ENCODE assay signal across 18 cellular contexts in genomic region chr5:173299820-173300219, GRCh38. TPM values are rescaled to one million over a fixed set of nuclear protein-coding genes. Genes with fewer than 3 reads are reported as not detected.
"Had no signal": no experiment of that assay in that cellular context is flagged by ENCODE, and none has a peak within 500 bp of the region (broad histone marks: within the 10 kb centered on the region; RNA-seq: fewer than 3 reads in every experiment).

No MANE protein-coding gene starts in this region.

- H3K9me3 ChIP-seq: SK-N-SH had no signal

- DNase-seq: NCI-H1092, NCI-H1105 treated with DMSO at 0.1 percent for 48 hours, NCI-H1417 treated with DMSO at 0.1 percent for 48 hours, NCI-H146, NCI-H1694 treated with DMSO at 0.1 percent for 48 hours, NCI-H1930, NCI-H2081, NCI-H2107, NCI-H2227 treated with DMSO at 0.1 percent for 48 hours, NCI-H524, NCI-H774, Right ventricle myocardium superior, RPMI8226, SIG-M5, SK-N-SH had no signal

- H3K27ac Mint-ChIP-seq: IgD-negative memory B cell had no signal

- H3K9ac ChIP-seq: SK-N-SH had no signal

- H3K4me3 ChIP-seq: K562 had no signal

- H3K36me3 Mint-ChIP-seq: IgD-negative memory B cell had no signal

- H3K4me3 Mint-ChIP-seq: IgD-negative memory B cell had no signal

- H3K4me2 ChIP-seq: SK-N-SH had no signal

RNA-seq across cellular contexts. Expression of gene STC2, which starts 28.4 kb away (rescaled TPM):
- total RNA-seq: HT-29 had no signal
- polyA plus RNA-seq: IgD-negative memory B cell had no signal
